In genomic region chr1:65066766-65067490, GRCh38 we compare ENCODE assay signal across 8 cellular contexts.
DNase-seq lines count a peak whose midpoint lies in the region; ATAC-seq and FAIRE-seq lines count a peak whose summit lies in the region.

No MANE protein-coding gene starts in this region.

- no peaks in the 10 kb centered on the region for H3K36me3 ChIP-seq in neuron (ENCODE audit: insufficient read depth, low read length)

- ATAC-seq in GM18867 (IDR thresholded peaks at IDR 0.05; ENCODE audit: unreplicated experiment): peak; percentile 68

- peak overlapping the region; percentile 82 for H3K4me3 ChIP-seq in neuron (ENCODE audit: low read length)

- DNase-seq in AG08395 (ENCODE audit: low spot score) (peak; percentile 86), HPDE6-E6E7 (ENCODE audit: extremely low spot score) (peak; percentile 49), SK-MEL-5 (ENCODE audit: low read depth, low spot score) (peak; percentile 77), frontal cortex (ENCODE audit: low spot score in 2 of 2) (peak; percentile 85 to 92), stromal cell of bone marrow (ENCODE audit: low read depth) (peak; percentile 69)
- peak; percentile 80 for DNase-seq in activated naive CD4-positive, alpha-beta T cell treated with Interleukin-2 at 50 U/mL for 16 hours

- in situ Hi-C loops in SK-MEL-5 (cut with HindIII; ENCODE audit: low pct_unique_long_range_greater_than_20kb, low sequenced_read_pairs): no loop called here

- peak overlapping the region; percentile 99 for H2AFZ ChIP-seq in neuron (ENCODE audit: low read depth, low read length)

- no peak for FAIRE-seq in frontal cortex (lab: Jason Lieb, UNC)

- no peaks in the 10 kb centered on the region for H3K9me3 ChIP-seq in neuron (ENCODE audit: low read length)

- no peaks in the 10 kb centered on the region for H3K27me3 ChIP-seq in neuron (ENCODE audit: insufficient read depth, low read length)

- peaks cover 18% of the 10 kb centered on the region for H3K4me1 ChIP-seq in neuron (ENCODE audit: insufficient read depth, low read length)

Comparison
In these comparisons a context has a peak if more than half of its experiments do, and no peak if none do; other contexts are left out.
1. Peak in every context shown above with its lines: DNase-seq, ATAC-seq and H3K4me3 ChIP-seq.